11 cellular contexts compared by ENCODE assay signal in the genomic region with DNA sequence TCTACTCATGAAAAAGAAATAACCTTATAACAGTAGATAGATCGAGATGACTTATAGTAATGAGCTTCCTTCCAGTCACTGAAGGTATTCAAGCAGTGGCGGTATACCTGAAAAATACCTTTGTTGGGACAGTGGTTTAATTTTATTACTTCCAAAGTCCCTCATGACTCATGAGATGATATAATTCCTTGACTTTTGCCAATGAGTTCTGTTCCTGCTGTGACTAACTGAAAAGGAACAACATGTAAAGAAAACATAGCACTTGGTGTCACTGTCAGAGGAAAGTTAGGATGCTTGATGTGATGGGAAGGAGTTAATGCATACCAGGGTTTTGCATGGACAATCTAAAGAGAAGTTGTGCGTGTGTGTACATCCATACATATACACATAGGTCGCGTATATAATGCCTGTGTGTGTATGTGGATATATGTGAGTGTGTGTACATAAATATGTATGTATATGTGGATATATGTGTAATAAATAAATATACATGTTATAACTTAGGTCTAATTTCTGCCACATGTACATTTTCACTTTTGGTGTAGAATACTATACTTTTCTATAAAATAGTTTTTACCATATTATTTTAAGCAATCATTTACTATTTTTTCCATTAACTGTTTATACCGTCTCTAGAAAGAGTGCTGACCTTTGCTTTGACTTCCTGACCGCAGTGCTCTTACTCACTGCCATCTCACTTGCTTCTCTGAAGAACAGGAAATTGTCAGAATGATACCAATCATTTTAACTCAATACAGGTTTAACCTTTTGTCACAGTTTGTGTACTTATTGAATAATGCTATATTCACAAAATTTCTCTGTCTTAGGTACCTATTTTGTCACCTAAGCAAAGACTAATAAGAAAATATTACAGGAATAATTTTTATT. TPM values are rescaled to one million over a fixed set of nuclear protein-coding genes. Genes with fewer than 3 reads are reported as not detected.
DNase-seq lines count a peak whose midpoint lies in the region; ATAC-seq and TF ChIP-seq lines count a peak whose summit lies in the region.
"Had no signal": no experiment of that assay in that cellular context is flagged by ENCODE, and none has a peak within 500 bp of the region (broad histone marks: within the 10 kb centered on the region; RNA-seq: fewer than 3 reads in every experiment).

No MANE protein-coding gene starts in this region.

- H3K36me3 Mint-ChIP-seq in MCF 10A (ENCODE audit: insufficient read depth, unreplicated experiment) = peaks cover 43% of the 10 kb centered on the region
- peaks cover 56% of the 10 kb centered on the region for H3K36me3 Mint-ChIP-seq in activated CD4-positive, alpha-beta T cell treated with anti-CD3 and anti-CD28 coated beads, Interleukin-2, amount 10 ng/mL, durations not matched to agents 24 days and 14 days (ENCODE audit: low read depth)
- H3K36me3 Mint-ChIP-seq in H9 (ENCODE audit: insufficient read depth in 1 of 3, low read depth in 3 of 3) = peaks cover 6 to 19% (median 17%) of the 10 kb centered on the region in 3 experiments; a peak in 6 of 7 replicates

- H3K9me3 ChIP-seq in breast epithelium (no peaks in the 10 kb centered on the region), H9 (ENCODE audit: control insufficient read depth, low read depth, low read length) (no peaks in the 10 kb centered on the region)
- H3K9me3 ChIP-seq: BLaER1 treated with 17β-estradiol and CSF1 and Interleukin-3, amounts not matched to agents 10 nM and 100 nM had no signal

- H3K14ac ChIP-seq in H9 (ENCODE audit: insufficient read depth, low read length) = no peak overlapping the region

- CTCF ChIA-PET in MCF 10A (lab: Yijun Ruan, JAX) = interaction anchor here (0.6 to 1.3 kb wide), 2 partner anchors 42 to 47 kb away, joined by 3 read pairs; no protein-coding TSS in a partner anchor

- no peaks in the 10 kb centered on the region for H3K79me2 ChIP-seq in H9 (ENCODE audit: insufficient read depth, low read length)

- no peak overlapping the region for H3K4me3 Mint-ChIP-seq in MCF 10A (ENCODE audit: unreplicated experiment)
- H3K4me3 Mint-ChIP-seq in activated CD4-positive, alpha-beta T cell treated with anti-CD3 and anti-CD28 coated beads, Interleukin-2, amount 10 ng/mL, durations not matched to agents 24 days and 14 days = peak overlapping the region; percentile 39
- H3K4me3 Mint-ChIP-seq in H9 = no peak overlapping the region

- BruUV-seq in MCF 10A (replicated peaks; lab: Mats Ljungman, UMichigan) = no TSS peak

- no peak for TF ChIP-seq POLR2A in breast epithelium (IDR thresholded peaks at IDR 0.05)

- no peak overlapping the region for H2AK5ac ChIP-seq in H9 (ENCODE audit: insufficient read length, low read length)

- H3K18ac ChIP-seq in H9 (ENCODE audit: insufficient read length, low read depth, low read length) = no peak overlapping the region

- H3K4me1 ChIP-seq in breast epithelium (no peaks in the 10 kb centered on the region), H9 (ENCODE audit: insufficient read depth, low read length) (no peaks in the 10 kb centered on the region)

- H3K4ac ChIP-seq in H9 (ENCODE audit: low read depth, low read length) = no peak overlapping the region

- no peak overlapping the region for H3K56ac ChIP-seq in H9 (ENCODE audit: insufficient read length, low read depth, low read length)

- no peak overlapping the region for H4K8ac ChIP-seq in H9 (replicated peaks; ENCODE audit: insufficient read length, low read depth, low read length)

- ATAC-seq in esophagus mucosa (peak; percentile 41), HG03025 (IDR thresholded peaks at IDR 0.05; ENCODE audit: low FRiP score, unreplicated experiment) (no peak)

- H3T11ph ChIP-seq in H9 (ENCODE audit: low read length) = no peak overlapping the region

- no peak overlapping the region for H2AFZ ChIP-seq in H9 (ENCODE audit: low read length)

- H3K4me1 Mint-ChIP-seq in MCF 10A (ENCODE audit: insufficient read depth, unreplicated experiment) = peaks cover 11% of the 10 kb centered on the region
- H3K4me1 Mint-ChIP-seq in activated CD4-positive, alpha-beta T cell treated with anti-CD3 and anti-CD28 coated beads, Interleukin-2, amount 10 ng/mL, durations not matched to agents 24 days and 14 days = peaks cover 25% of the 10 kb centered on the region
- no peaks in the 10 kb centered on the region for H3K4me1 Mint-ChIP-seq in H9

- no peak overlapping the region for H2BK120ac ChIP-seq in H9 (ENCODE audit: low read depth, low read length, poor library complexity, severe bottlenecking)

- no peak overlapping the region for H3K9ac ChIP-seq in H9 (ENCODE audit: extremely low read depth, insufficient read length, low read length)
- H3K9ac ChIP-seq: BLaER1 treated with 17β-estradiol and CSF1 and Interleukin-3, amounts not matched to agents 10 nM and 100 nM had no signal

- no CpG with 5 or more reads among the region's 7 CpGs for WGBS in H9 (ENCODE audit: extremely low coverage, insufficient read length, low lambda C conversion rate)

- H3K9me3 Mint-ChIP-seq in MCF 10A (ENCODE audit: unreplicated experiment) (no peaks in the 10 kb centered on the region), H9 (no peaks in the 10 kb centered on the region)
- H3K9me3 Mint-ChIP-seq in activated CD4-positive, alpha-beta T cell treated with anti-CD3 and anti-CD28 coated beads, Interleukin-2, amount 10 ng/mL, durations not matched to agents 24 days and 14 days = no peaks in the 10 kb centered on the region

- no peak overlapping the region for H3K23ac ChIP-seq in H9 (ENCODE audit: insufficient read length, low read depth, low read length)

- no peak overlapping the region for H2BK5ac ChIP-seq in H9 (ENCODE audit: insufficient read length, low read length)

- H2BK15ac ChIP-seq in H9 (ENCODE audit: low read depth, low read length) = no peak overlapping the region

- H3K27me3 Mint-ChIP-seq in MCF 10A (ENCODE audit: insufficient read depth, unreplicated experiment) (no peaks in the 10 kb centered on the region), H9 (ENCODE audit: low read depth) (no peaks in the 10 kb centered on the region)
- H3K27me3 Mint-ChIP-seq in activated CD4-positive, alpha-beta T cell treated with anti-CD3 and anti-CD28 coated beads, Interleukin-2, amount 10 ng/mL, durations not matched to agents 24 days and 14 days = no peaks in the 10 kb centered on the region

- no peaks in the 10 kb centered on the region for H3K36me3 ChIP-seq in breast epithelium

- H3K79me1 ChIP-seq in H9 (ENCODE audit: insufficient read depth, low read depth, low read length, poor library complexity, severe bottlenecking) = no peaks in the 10 kb centered on the region

- no peak overlapping the region for H2BK20ac ChIP-seq in H9 (ENCODE audit: low read depth, low read length, poor library complexity, severe bottlenecking)

- no peak overlapping the region for H4K5ac ChIP-seq in H9 (ENCODE audit: insufficient read length, low read depth, low read length)

- H3K4me2 ChIP-seq in H9 (ENCODE audit: insufficient read depth, insufficient read length, low read length) = no peak overlapping the region
- H3K4me2 ChIP-seq: BLaER1 treated with 17β-estradiol and CSF1 and Interleukin-3, amounts not matched to agents 10 nM and 100 nM had no signal

- intact Hi-C loops in MCF 10A (cut with micrococcal nuclease) (no loop called here), breast epithelium (cut with DNase I; ENCODE audit: low total_unique reads) (no loop called here), cardiac septum (cut with DNase I) (no loop called here)
- intact Hi-C loops in activated CD4-positive, alpha-beta T cell treated with anti-CD3 and anti-CD28 coated beads, Interleukin-2, amount 10 ng/mL, durations not matched to agents 24 days and 14 days (cut with micrococcal nuclease) = loop anchor here (1.0 to 10.0 kb wide), 3 partner anchors 13 to 452 kb away; no protein-coding TSS in a partner anchor

- no peak for TF ChIP-seq CTCF in MCF 10A (IDR thresholded peaks at IDR 0.05; ENCODE audit: unreplicated experiment)
- TF ChIP-seq CTCF in breast epithelium (IDR thresholded peaks at IDR 0.05) = no peak
- TF ChIP-seq CTCF in H9 (conservative IDR thresholded peaks at IDR 0.05) = no peak

- H4K91ac ChIP-seq in H9 (ENCODE audit: insufficient read length, low read depth, low read length) = no peak overlapping the region

- H2BK12ac ChIP-seq in H9 (ENCODE audit: insufficient read length, low read depth, low read length) = no peak overlapping the region

- H3K27me3 ChIP-seq in breast epithelium = no peaks in the 10 kb centered on the region
- H3K27me3 ChIP-seq in H9 (ENCODE audit: insufficient read depth, low read length) = no peaks in the 10 kb centered on the region
- H3K27me3 ChIP-seq: BLaER1 treated with 17β-estradiol and CSF1 and Interleukin-3, amounts not matched to agents 10 nM and 100 nM; cardiac muscle cell had no signal

- DNase-seq in MCF 10A (ENCODE audit: unreplicated experiment) = peak; percentile 39
- DNase-seq in breast epithelium (ENCODE audit: low spot score in 2 of 2) = no peak
- peak; percentile 67 for DNase-seq in activated CD4-positive, alpha-beta T cell treated with anti-CD3 and anti-CD28 coated beads, Interleukin-2, amount 10 ng/mL, durations not matched to agents 24 days and 14 days
- DNase-seq in stromal cell of bone marrow (ENCODE audit: low read depth) = peak; percentile 9
- no peak for DNase-seq in cardiac septum (ENCODE audit: low spot score)
- no peak for DNase-seq in H9
- DNase-seq: NCI-H1105 treated with DMSO at 0.1 percent for 48 hours had no signal

- POLR2A ChIA-PET in MCF 10A (lab: Yijun Ruan, JAX) = interaction anchor here (1.1 to 1.6 kb wide), 5 partner anchors 9 to 477 kb away, joined by 3 to 15 read pairs (median 5); partner anchors contain the start of genes CEP19, PAK2 and PIGX

- no peaks in the 10 kb centered on the region for H3K23me2 ChIP-seq in H9 (ENCODE audit: insufficient read length, low read depth, low read length, poor library complexity, severe bottlenecking)

- H3K27ac ChIP-seq in breast epithelium = no peak overlapping the region
- H3K27ac ChIP-seq in H9 (ENCODE audit: insufficient read length, low read depth, low read length) = no peak overlapping the region
- H3K27ac ChIP-seq: BLaER1 treated with 17β-estradiol and CSF1 and Interleukin-3, amounts not matched to agents 10 nM and 100 nM; cardiac muscle cell had no signal

- no peaks in the 10 kb centered on the region for H4K20me1 ChIP-seq in H9 (ENCODE audit: control insufficient read depth, insufficient read depth, insufficient read length)

- H3K27ac Mint-ChIP-seq in MCF 10A (ENCODE audit: low read depth, unreplicated experiment) = no peak overlapping the region
- peak overlapping the region; percentile 79 for H3K27ac Mint-ChIP-seq in activated CD4-positive, alpha-beta T cell treated with anti-CD3 and anti-CD28 coated beads, Interleukin-2, amount 10 ng/mL, durations not matched to agents 24 days and 14 days
- no peak overlapping the region for H3K27ac Mint-ChIP-seq in H9

- no peak overlapping the region for H3K4me3 ChIP-seq in breast epithelium
- H3K4me3 ChIP-seq: BLaER1 treated with 17β-estradiol and CSF1 and Interleukin-3, amounts not matched to agents 10 nM and 100 nM; cardiac muscle cell had no signal

RNA-seq across cellular contexts. Expression of gene PAK2, which starts 12.6 kb away (rescaled TPM):
- total RNA-seq in MCF 10A (2022) = 119 and 126 TPM in 2 replicates
- 10 to 100 TPM; 42.3 to 71.2 (median 50.5) TPM for total RNA-seq in breast epithelium
- total RNA-seq in activated CD4-positive, alpha-beta T cell treated with anti-CD3 and anti-CD28 coated beads, Interleukin-2, amount 10 ng/mL, durations not matched to agents 24 days and 14 days = 81.1 and 92.5 TPM in 2 replicates
- total RNA-seq in esophagus mucosa = 36.5 TPM
- total RNA-seq in cardiac septum = 43.3 TPM
- total RNA-seq in H9 (2021) = 60.8 and 65.7 TPM in 2 replicates

RNA-seq across cellular contexts. Expression of gene PIGX, which starts 14.9 kb away (rescaled TPM):
- total RNA-seq in MCF 10A (2022) (20.8 and 23.2 TPM in 2 replicates), breast epithelium (10 to 100 TPM; 22.5 to 34.4 (median 28.2) TPM), esophagus mucosa (20.0 TPM), cardiac septum (16.9 TPM), H9 (2021) (18.1 and 20.0 TPM in 2 replicates)
- total RNA-seq in activated CD4-positive, alpha-beta T cell treated with anti-CD3 and anti-CD28 coated beads, Interleukin-2, amount 10 ng/mL, durations not matched to agents 24 days and 14 days = 54.3 and 54.5 TPM in 2 replicates

RNA-seq across cellular contexts. Expression of gene CEP19, which starts 15.0 kb away (rescaled TPM):
- 1.8 and 3.2 TPM in 2 replicates for total RNA-seq in MCF 10A (2022)
- total RNA-seq in breast epithelium = 1 to 10 TPM; 2.1 to 2.6 (median 2.5) TPM
- 3.9 and 4.0 TPM in 2 replicates for total RNA-seq in activated CD4-positive, alpha-beta T cell treated with anti-CD3 and anti-CD28 coated beads, Interleukin-2, amount 10 ng/mL, durations not matched to agents 24 days and 14 days
- 1.0 TPM for total RNA-seq in esophagus mucosa
- total RNA-seq in cardiac septum = 1.2 TPM
- 1.2 and 1.3 TPM in 2 replicates for total RNA-seq in H9 (2021)

Comparison
In these comparisons a context has a peak if more than half of its experiments do, and no peak if none do; other contexts are left out.
1. DNase-seq: peak in MCF 10A (single experiment), activated CD4-positive, alpha-beta T cell treated with anti-CD3 and anti-CD28 coated beads, Interleukin-2, amount 10 ng/mL, durations not matched to agents 24 days and 14 days (single experiment) and stromal cell of bone marrow (single experiment); none in breast epithelium (0 of 2), cardiac septum (single experiment) and H9 (single experiment).